In the genomic region with DNA sequence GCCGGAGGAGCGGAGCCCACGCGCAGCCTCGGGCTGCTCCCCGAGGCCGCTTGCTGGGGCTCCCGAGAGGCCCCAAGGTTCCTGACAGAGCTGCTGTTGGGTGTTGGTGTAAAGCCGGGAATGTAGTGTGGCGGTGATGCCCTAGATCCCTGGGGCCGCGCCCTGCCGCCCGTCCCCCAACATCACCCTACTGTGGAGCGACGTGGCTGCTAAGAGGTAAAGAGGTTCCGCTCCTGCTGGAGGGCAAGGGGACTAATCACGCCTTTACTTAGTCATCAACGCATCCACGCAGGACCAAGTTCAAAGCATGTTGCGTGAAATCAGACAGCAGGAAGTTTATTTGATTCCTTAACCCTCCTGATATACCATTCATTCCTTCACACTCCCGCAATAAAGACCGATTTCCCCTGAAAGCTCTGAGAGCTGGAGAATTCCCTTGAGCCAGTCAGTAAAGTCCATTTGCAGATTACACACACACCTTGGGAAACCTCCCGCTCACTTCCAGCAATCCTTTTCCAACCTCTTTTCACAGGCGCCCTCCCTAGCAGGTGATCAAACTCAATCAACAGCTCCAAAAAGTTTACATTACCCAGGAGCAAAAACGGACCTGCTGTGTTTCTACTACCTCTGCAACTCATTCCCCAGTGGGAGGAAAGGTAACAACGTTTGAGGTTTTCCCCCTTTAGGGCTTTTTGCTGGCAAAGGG, we compare ENCODE assay signal across 10 cellular contexts. TPM values are rescaled to one million over a fixed set of nuclear protein-coding genes. Genes with fewer than 3 reads are reported as not detected.
DNase-seq lines count a peak whose midpoint lies in the region; ATAC-seq and TF ChIP-seq lines count a peak whose summit lies in the region.
"Had no signal": no experiment of that assay in that cellular context is flagged by ENCODE, and none has a peak within 500 bp of the region (broad histone marks: within the 10 kb centered on the region; RNA-seq: fewer than 3 reads in every experiment).

No MANE protein-coding gene starts in this region.

- peak overlapping the region; percentile 67 for H3K4me3 Mint-ChIP-seq in mesothelial cell of epicardium

- H3K4me1 Mint-ChIP-seq in mesothelial cell of epicardium: peaks cover 21% of the 10 kb centered on the region

- no peak for ATAC-seq in HG03159 (IDR thresholded peaks at IDR 0.05; ENCODE audit: unreplicated experiment)
- no peak for ATAC-seq in HG03439 (IDR thresholded peaks at IDR 0.05; ENCODE audit: unreplicated experiment)

- 2 to 3% methylated on average over 27 of the region's 27 CpGs for WGBS in ectodermal cell, 2 experiments
- WGBS in tibial nerve, 2 donors: 2 to 11% methylated on average over 13 to 27 of the region's 27 CpGs

- no peak overlapping the region for H3K27ac ChIP-seq in ectodermal cell (ENCODE audit: insufficient read depth, low read depth, low read length, poor library complexity, severe bottlenecking)
- H3K27ac ChIP-seq in tibial nerve: peak overlapping the region in 3 of 4 donors; percentile 3 to 79 (median 53)
- H3K27ac ChIP-seq: skin epidermis had no signal

- no peak for TF ChIP-seq POLR2A in tibial nerve (IDR thresholded peaks at IDR 0.05)

- DNase-seq in SW480 (ENCODE audit: low spot score) (peak; percentile 2), mesothelial cell of epicardium (ENCODE audit: low spot score in 2 of 2, unreplicated experiment in 2 of 2) (peak in 1 of 2 experiments; percentile 38), tibial nerve (ENCODE audit: low spot score in 2 of 2) (no peak), activated gamma-delta T cell treated with Interleukin-2 at 50 U/mL for 16 hours (no peak)
- DNase-seq: NCI-H2171 treated with DMSO at 0.1 percent for 48 hours; stimulated activated naive CD4-positive, alpha-beta T cell treated with Interleukin-2 at 50 U/mL for 16 hours had no signal

- H3K4me1 ChIP-seq in ectodermal cell (ENCODE audit: control insufficient read depth, insufficient read depth, low read length): peaks cover 4% of the 10 kb centered on the region
- peaks cover 0 to 38% (median 0%) of the 10 kb centered on the region in 4 donors for H3K4me1 ChIP-seq in tibial nerve

- no peak for TF ChIP-seq CTCF in mesothelial cell of epicardium (IDR thresholded peaks at IDR 0.05; ENCODE audit: unreplicated experiment)
- TF ChIP-seq CTCF in tibial nerve (IDR thresholded peaks at IDR 0.05): no peak

- H3K36me3 Mint-ChIP-seq in mesothelial cell of epicardium: no peaks in the 10 kb centered on the region

- H3K27me3 ChIP-seq in ectodermal cell (ENCODE audit: control insufficient read depth, insufficient read depth, low read length, poor library complexity, severe bottlenecking) (peaks cover 63% of the 10 kb centered on the region), tibial nerve (peaks cover 0 to 20% of the 10 kb centered on the region in 2 donors)

- no peak overlapping the region for H3K27ac Mint-ChIP-seq in mesothelial cell of epicardium

- H3K27me3 Mint-ChIP-seq in mesothelial cell of epicardium (ENCODE audit: low read depth): peaks cover 76% of the 10 kb centered on the region

- no peaks in the 10 kb centered on the region for H3K9me3 Mint-ChIP-seq in mesothelial cell of epicardium

- H3K36me3 ChIP-seq in ectodermal cell (ENCODE audit: control insufficient read depth, insufficient read depth, low read length) (no peaks in the 10 kb centered on the region), tibial nerve (no peaks in the 10 kb centered on the region)

- no peak for TF ChIP-seq EP300 in tibial nerve (IDR thresholded peaks at IDR 0.05)

- H3K4me3 ChIP-seq in ectodermal cell (ENCODE audit: insufficient read depth, low read depth, low read length) (peak overlapping the region; percentile 49), tibial nerve (peak overlapping the region; percentile 36 to 61 (median 38))

- H3K9me3 ChIP-seq in ectodermal cell (ENCODE audit: control insufficient read depth, low read length): no peaks in the 10 kb centered on the region
- no peaks in the 10 kb centered on the region for H3K9me3 ChIP-seq in tibial nerve

RNA-seq across cellular contexts. Expression of a gene that starts 0.6 kb away (rescaled TPM):
- 0.93 TPM for polyA plus RNA-seq in ectodermal cell (2013, experiment 1 of 4)
- polyA plus RNA-seq in ectodermal cell (2013, experiment 2 of 4): 0.82 TPM
- 0.91 TPM for polyA plus RNA-seq in ectodermal cell (2013, experiment 3 of 4)
- polyA plus RNA-seq in ectodermal cell (2013, experiment 4 of 4): 0.65 TPM
- total RNA-seq in mesothelial cell of epicardium: 0.55 to 1.2 TPM (median 0.69 TPM) in 3 replicates
- total RNA-seq in tibial nerve: 1 to 10 TPM; 4.5 to 9.6 (median 4.8) TPM
